In genomic region chr19:50924576-50924975, GRCh38 we compare ENCODE assay signal across 1 cellular context.
TF ChIP-seq lines count a peak whose summit lies in the region.

No MANE protein-coding gene starts in this region.

TF ChIP-seq in SK-N-SH, 30 proteins besides CTCF, POLR2A, EP300 and RAD21 (continued from another document):
- TF ChIP-seq ZBTB33 (IDR thresholded peaks at IDR 0.05; ENCODE audit: borderline replicate concordance, low read depth) (no peak), NFIC (IDR thresholded peaks at IDR 0.05; ENCODE audit: borderline replicate concordance) (no peak), REST (IDR thresholded peaks at IDR 0.05; ENCODE audit: low read depth, low read length) (no peak), RXRA (IDR thresholded peaks at IDR 0.05; ENCODE audit: borderline replicate concordance, low read depth) (no peak)
